In the genomic region with DNA sequence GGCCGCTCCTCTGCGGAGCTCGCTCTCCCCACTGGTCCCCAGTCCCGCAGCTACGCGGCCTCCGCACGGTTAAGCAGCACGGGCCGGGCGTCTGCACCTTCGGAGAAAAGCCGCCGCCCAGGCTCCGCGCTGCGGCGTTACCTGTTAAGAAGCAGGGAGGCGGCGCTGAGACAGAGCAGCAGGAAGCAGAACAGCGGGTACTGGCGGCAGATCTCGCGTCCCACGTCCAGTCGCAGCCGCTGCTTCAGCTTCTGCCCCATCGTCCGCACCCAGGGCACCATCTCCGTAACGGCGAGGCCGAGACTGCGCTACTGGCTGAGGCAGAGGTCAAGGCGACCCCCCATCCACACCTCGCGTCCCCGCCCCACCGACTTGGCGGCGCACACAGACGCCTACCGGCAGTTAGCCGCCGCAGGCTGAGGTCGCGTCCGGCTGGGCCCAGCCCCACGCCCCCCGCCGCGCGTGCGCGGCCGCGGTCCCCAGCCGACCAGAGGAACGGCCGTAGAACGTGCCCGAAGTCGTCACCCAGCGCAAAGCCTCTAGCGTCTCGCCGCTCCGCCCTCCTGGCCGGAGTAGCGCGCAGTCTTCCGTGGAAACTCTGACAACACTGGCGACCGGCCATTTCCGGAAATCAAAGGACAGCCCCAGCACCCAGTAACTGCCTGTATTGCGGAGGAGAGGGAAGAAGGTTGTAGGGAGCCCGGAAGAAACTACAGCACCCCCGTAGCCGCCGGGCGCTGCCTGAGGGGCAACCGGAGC, we compare ENCODE assay signal across 8 cellular contexts. TPM values are rescaled to one million over a fixed set of nuclear protein-coding genes. Genes with fewer than 3 reads are reported as not detected.
DNase-seq lines count a peak whose midpoint lies in the region; ATAC-seq and TF ChIP-seq lines count a peak whose summit lies in the region.

A gene with protein sequence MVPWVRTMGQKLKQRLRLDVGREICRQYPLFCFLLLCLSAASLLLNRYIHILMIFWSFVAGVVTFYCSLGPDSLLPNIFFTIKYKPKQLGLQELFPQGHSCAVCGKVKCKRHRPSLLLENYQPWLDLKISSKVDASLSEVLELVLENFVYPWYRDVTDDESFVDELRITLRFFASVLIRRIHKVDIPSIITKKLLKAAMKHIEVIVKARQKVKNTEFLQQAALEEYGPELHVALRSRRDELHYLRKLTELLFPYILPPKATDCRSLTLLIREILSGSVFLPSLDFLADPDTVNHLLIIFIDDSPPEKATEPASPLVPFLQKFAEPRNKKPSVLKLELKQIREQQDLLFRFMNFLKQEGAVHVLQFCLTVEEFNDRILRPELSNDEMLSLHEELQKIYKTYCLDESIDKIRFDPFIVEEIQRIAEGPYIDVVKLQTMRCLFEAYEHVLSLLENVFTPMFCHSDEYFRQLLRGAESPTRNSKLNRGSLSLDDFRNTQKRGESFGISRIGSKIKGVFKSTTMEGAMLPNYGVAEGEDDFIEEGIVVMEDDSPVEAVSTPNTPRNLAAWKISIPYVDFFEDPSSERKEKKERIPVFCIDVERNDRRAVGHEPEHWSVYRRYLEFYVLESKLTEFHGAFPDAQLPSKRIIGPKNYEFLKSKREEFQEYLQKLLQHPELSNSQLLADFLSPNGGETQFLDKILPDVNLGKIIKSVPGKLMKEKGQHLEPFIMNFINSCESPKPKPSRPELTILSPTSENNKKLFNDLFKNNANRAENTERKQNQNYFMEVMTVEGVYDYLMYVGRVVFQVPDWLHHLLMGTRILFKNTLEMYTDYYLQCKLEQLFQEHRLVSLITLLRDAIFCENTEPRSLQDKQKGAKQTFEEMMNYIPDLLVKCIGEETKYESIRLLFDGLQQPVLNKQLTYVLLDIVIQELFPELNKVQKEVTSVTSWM (minus strand): TSS at position 421 of the 759 bp plus-strand sequence. CDS start 140 bp downstream, at position 281.

- no peaks in the 10 kb centered on the region for H3K9me3 ChIP-seq in BE2C

- no peak for TF ChIP-seq CTCF in BE2C (IDR thresholded peaks at IDR 0.05; ENCODE audit: low read depth, low read length)
- no peak for TF ChIP-seq CTCF in choroid plexus epithelial cell (conservative IDR thresholded peaks at IDR 0.05; ENCODE audit: low read depth, low read length)

- no peaks in the 10 kb centered on the region for H3K27me3 Mint-ChIP-seq in activated CD4-positive, alpha-beta T cell treated with anti-CD3 and anti-CD28 coated beads for 36 hours

- CTCF ChIA-PET in activated CD4-positive, alpha-beta T cell treated with anti-CD3 and anti-CD28 coated beads for 36 hours (lab: Charles Lee): interaction anchor here (0.8 to 2.0 kb wide), 11 partner anchors 13 to 143 kb away, joined by 3 to 6 read pairs (median 3); no protein-coding TSS in a partner anchor

- no peaks in the 10 kb centered on the region for H3K36me3 ChIP-seq in BE2C

- DNase-seq in BE2C (peak; percentile 93), NCI-H510A (lab: John Stamatoyannopoulos, UW) (peak; percentile 56), choroid plexus epithelial cell (ENCODE audit: low read depth) (peak; percentile 96), kidney glomerular epithelial cell (lab: John Stamatoyannopoulos, UW) (peak; percentile 92)
- peak; percentile 87 for DNase-seq in activated CD4-positive, alpha-beta T cell treated with anti-CD3 and anti-CD28 coated beads for 36 hours
- peak; percentile 66 to 69 for DNase-seq in stimulated activated CD4-positive, alpha-beta T cell treated with anti-CD3 and anti-CD28 coated beads, Interleukin-15, amount 100 ng/mL, for 48 hours (ENCODE audit: low read depth in 2 of 2)

- no peaks in the 10 kb centered on the region for H3K27me3 ChIP-seq in BE2C

- peak within 1 kb of the TSS; percentile 90 for H3K27ac Mint-ChIP-seq in activated CD4-positive, alpha-beta T cell treated with anti-CD3 and anti-CD28 coated beads for 36 hours

- peaks cover 20% of the 10 kb centered on the region for H3K36me3 Mint-ChIP-seq in activated CD4-positive, alpha-beta T cell treated with anti-CD3 and anti-CD28 coated beads for 36 hours (ENCODE audit: low read depth)

- intact Hi-C loops in activated CD4-positive, alpha-beta T cell treated with anti-CD3 and anti-CD28 coated beads for 36 hours (cut with DNase I, micrococcal nuclease): loop anchor here (1.0 to 5.0 kb wide), 6 partner anchors 50 to 1366 kb away; a partner anchor contains a TSS

- no peaks in the 10 kb centered on the region for H3K9me3 Mint-ChIP-seq in activated CD4-positive, alpha-beta T cell treated with anti-CD3 and anti-CD28 coated beads for 36 hours (ENCODE audit: low read depth)

- peak within 1 kb of the TSS; percentile 89 for H3K4me3 ChIP-seq in BE2C (ENCODE audit: low read depth, low read length)
- peak within 1 kb of the TSS; percentile 90 for H3K4me3 ChIP-seq in choroid plexus epithelial cell (ENCODE audit: low read depth, low read length)

- peaks cover 28% of the 10 kb centered on the region for H3K4me1 Mint-ChIP-seq in activated CD4-positive, alpha-beta T cell treated with anti-CD3 and anti-CD28 coated beads for 36 hours

- POLR2A ChIA-PET in activated CD4-positive, alpha-beta T cell treated with anti-CD3 and anti-CD28 coated beads for 36 hours (lab: Charles Lee): interaction anchor here (0.5 to 3.1 kb wide), 7 partner anchors 47 to 403 kb away, joined by 3 to 18 read pairs (median 6); a partner anchor contains a TSS

- no peaks in the 10 kb centered on the region for H3K4me1 ChIP-seq in BE2C

- peak; percentile 91 for ATAC-seq in HG03378 (IDR thresholded peaks at IDR 0.05; ENCODE audit: unreplicated experiment)
- peak; percentile 81 for ATAC-seq in activated CD4-positive, alpha-beta T cell treated with anti-CD3 and anti-CD28 coated beads for 36 hours

- H3K4me3 Mint-ChIP-seq in activated CD4-positive, alpha-beta T cell treated with anti-CD3 and anti-CD28 coated beads for 36 hours: peak within 1 kb of the TSS; percentile 83

- peak; percentile 86 for TF ChIP-seq POLR2A in GM19099 (IDR thresholded peaks at IDR 0.05; ENCODE audit: extremely low read depth, insufficient read length, low read depth)

RNA-seq across cellular contexts. Expression of the gene that starts here (rescaled TPM):
- 13.7 TPM for polyA plus RNA-seq in BE2C (2012; ENCODE audit: insufficient read depth, insufficient read length, low read depth)
- 10 to 100 TPM; 38.4 to 54.7 TPM for total RNA-seq in activated CD4-positive, alpha-beta T cell treated with anti-CD3 and anti-CD28 coated beads for 36 hours

Comparison
In these comparisons a context has a peak if more than half of its experiments do, and no peak if none do; other contexts are left out.
1. Peak in every context shown above with its lines: DNase-seq, ATAC-seq and H3K4me3 ChIP-seq.